In the genomic region with DNA sequence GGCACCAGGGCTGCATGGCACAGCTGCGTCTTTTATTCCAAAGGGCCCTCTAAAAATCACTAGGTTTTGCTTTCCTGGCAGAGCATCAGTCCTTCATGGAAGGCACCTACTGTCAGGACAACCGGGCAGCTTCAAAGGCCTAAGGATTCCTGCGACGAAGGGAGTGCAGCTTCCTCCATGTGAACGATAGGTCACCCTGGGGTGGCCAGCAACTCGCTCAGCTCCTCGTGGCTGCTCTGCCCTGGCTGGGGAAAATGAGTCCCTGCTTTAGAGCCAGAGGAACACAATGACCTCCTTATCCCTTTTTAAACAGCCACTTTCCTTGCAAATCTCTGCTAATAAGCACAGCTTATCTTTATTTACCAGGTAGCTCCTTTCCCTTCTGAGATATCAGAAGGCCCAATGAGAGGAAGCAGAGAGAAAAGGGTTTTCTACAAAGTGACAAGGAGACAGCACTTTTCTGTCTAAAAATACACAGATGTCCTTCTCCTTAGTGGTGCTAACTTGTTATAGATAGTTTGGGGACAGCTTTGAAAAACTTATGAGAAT, we compare ENCODE assay signal across 21 cellular contexts.
"Had no signal": no experiment of that assay in that cellular context is flagged by ENCODE, and none has a peak within 500 bp of the region (broad histone marks: within the 10 kb centered on the region; RNA-seq: fewer than 3 reads in every experiment).

No MANE protein-coding gene starts in this region.

- H3K9me3 Mint-ChIP-seq: naive thymus-derived CD4-positive, alpha-beta T cell; nephron progenitor cell; type B pancreatic cell had no signal

- H3K4me1 ChIP-seq: colonic mucosa, parathyroid adenoma had no signal

- ATAC-seq: foreskin keratinocyte; left cardiac atrium; naive thymus-derived CD4-positive, alpha-beta T cell; psoas muscle; sciatic nerve had no signal

- H3K4me3 ChIP-seq: colonic mucosa, left ventricle myocardium inferior, lung, psoas muscle, spleen, stomach had no signal

- H3K9me3 ChIP-seq: colonic mucosa, left ventricle myocardium inferior, psoas muscle, spleen, stomach had no signal

- H2AFZ ChIP-seq: parathyroid adenoma had no signal

- H3K9ac ChIP-seq: parathyroid adenoma had no signal

- H3K27ac ChIP-seq: colonic mucosa, foreskin keratinocyte, left ventricle myocardium inferior, parathyroid adenoma, psoas muscle, spleen had no signal

- H3K36me3 Mint-ChIP-seq: naive thymus-derived CD4-positive, alpha-beta T cell; type B pancreatic cell had no signal

- DNase-seq: colonic mucosa; dermis blood vessel endothelial cell; erythroblast; foreskin keratinocyte; kidney; left cardiac atrium; left ventricle myocardium inferior; mesendoderm; naive thymus-derived CD4-positive, alpha-beta T cell; nephron progenitor cell; psoas muscle; spleen; stimulated activated CD4-positive, alpha-beta T cell treated with anti-CD3 and anti-CD28 coated beads, Interleukin-15, amount 100 ng/mL, for 24 hours; stimulated activated CD4-positive, alpha-beta T cell treated with anti-CD3 and anti-CD28 coated beads, Interleukin-2, amount 100 ng/mL, for 24 hours; stimulated activated CD4-positive, alpha-beta T cell treated with anti-CD3 and anti-CD28 coated beads, Interleukin-4, amount 100 ng/mL, for 4 hours; stimulated activated naive CD4-positive, alpha-beta T cell; stomach had no signal

- H3K4me3 Mint-ChIP-seq: naive thymus-derived CD4-positive, alpha-beta T cell; nephron progenitor cell; type B pancreatic cell had no signal

- H3K27ac Mint-ChIP-seq: naive thymus-derived CD4-positive, alpha-beta T cell; nephron progenitor cell had no signal

- H3K36me3 ChIP-seq: colonic mucosa, left ventricle myocardium inferior, spleen, stomach had no signal

- H3K27me3 ChIP-seq: colonic mucosa, foreskin keratinocyte had no signal

- H3K79me2 ChIP-seq: parathyroid adenoma had no signal
